ENCODE assay signal across 8 cellular contexts in genomic region chr7:50632561-50633413, GRCh38.
DNase-seq lines count a peak whose midpoint lies in the region; ATAC-seq and TF ChIP-seq lines count a peak whose summit lies in the region.

No MANE protein-coding gene starts in this region.

- H3K9me3 Mint-ChIP-seq in naive thymus-derived CD4-positive, alpha-beta T cell = peaks cover 0 to 4% (median 0%) of the 10 kb centered on the region in 11 donors

- H3K4me3 ChIP-seq in HFF-Myc (replicated peaks; ENCODE audit: low read depth, low read length) (no peak overlapping the region), dorsolateral prefrontal cortex (no peak overlapping the region), thoracic aorta (no peak overlapping the region)
- H3K4me3 ChIP-seq in naive thymus-derived CD4-positive, alpha-beta T cell (ENCODE audit: low read length) = no peak overlapping the region

- CTCF ChIA-PET in naive thymus-derived CD4-positive, alpha-beta T cell (lab: Charles Lee) = interaction anchor here (0.7 to 3.6 kb wide), 11 partner anchors 12 to 541 kb away, joined by 3 to 23 read pairs (median 4); no protein-coding TSS in a partner anchor

- H3K27me3 Mint-ChIP-seq in naive thymus-derived CD4-positive, alpha-beta T cell = peaks cover 0 to 37% (median 0%) of the 10 kb centered on the region in 5 donors

- peaks cover 0 to 13% (median 0%) of the 10 kb centered on the region in 5 donors for H3K36me3 Mint-ChIP-seq in naive thymus-derived CD4-positive, alpha-beta T cell

- H3K27ac Mint-ChIP-seq in naive thymus-derived CD4-positive, alpha-beta T cell = peak overlapping the region in 1 of 9 donors; percentile 29

- peak; percentile 3 for DNase-seq in NK-92 treated with Interleukin-12 subunit alpha and Interleukin-12 subunit beta, amount 100 ng/mL, for 24 hours (lab: John Stamatoyannopoulos, UW)
- DNase-seq in NK-92 (lab: John Stamatoyannopoulos, UW; ENCODE audit: unreplicated experiment) (no peak), HFF-Myc (ENCODE audit: extremely low read depth, low read depth) (peak; percentile 32), NCI-H1092 treated with DMSO at 0.1 percent for 48 hours (lab: John Stamatoyannopoulos, UW) (peak; percentile 74), dorsolateral prefrontal cortex (no peak), thoracic aorta (ENCODE audit: low spot score) (no peak)
- peak; percentile 48 to 56 for DNase-seq in activated CD4-positive, alpha-beta T cell treated with anti-CD3 and anti-CD28 coated beads for 4 hours
- peak; percentile 27 to 64 (median 52) for DNase-seq in naive thymus-derived CD4-positive, alpha-beta T cell

- H3K36me3 ChIP-seq in naive thymus-derived CD4-positive, alpha-beta T cell (ENCODE audit: control insufficient read depth in 2 of 3, insufficient read depth in 3 of 3, low read length in 3 of 3) = no peaks in the 10 kb centered on the region
- no peaks in the 10 kb centered on the region for H3K36me3 ChIP-seq in thoracic aorta

- H3K27me3 ChIP-seq in dorsolateral prefrontal cortex (no peaks in the 10 kb centered on the region), thoracic aorta (replicated peaks; ENCODE audit: insufficient read depth) (no peaks in the 10 kb centered on the region)
- no peaks in the 10 kb centered on the region for H3K27me3 ChIP-seq in naive thymus-derived CD4-positive, alpha-beta T cell (ENCODE audit: control insufficient read depth in 2 of 2, insufficient read depth in 2 of 2, low read length in 2 of 2)

- TF ChIP-seq CTCF in HFF-Myc (IDR thresholded peaks at IDR 0.05; ENCODE audit: low read depth, low read length, missing control alignments) (peak; percentile 96), dorsolateral prefrontal cortex (IDR thresholded peaks at IDR 0.05 in 54 of 56, conservative IDR thresholded peaks at IDR 0.05 in 2 of 56; ENCODE audit: low read depth in 1 of 56, partially characterized antibody in 56 of 56) (peak; percentile 28 to 73 (median 64)), thoracic aorta (IDR thresholded peaks at IDR 0.05) (peak; percentile 62)

- POLR2A ChIA-PET in naive thymus-derived CD4-positive, alpha-beta T cell (lab: Charles Lee) = no interaction called here

- H3K27ac ChIP-seq in dorsolateral prefrontal cortex (no peak overlapping the region), thoracic aorta (no peak overlapping the region)
- H3K27ac ChIP-seq in naive thymus-derived CD4-positive, alpha-beta T cell (ENCODE audit: low read depth, low read length) = no peak overlapping the region

- no peaks in the 10 kb centered on the region for H3K4me1 ChIP-seq in naive thymus-derived CD4-positive, alpha-beta T cell (ENCODE audit: control insufficient read depth in 2 of 2, insufficient read depth in 2 of 2, low read length in 2 of 2)
- peaks cover 3 to 37% of the 10 kb centered on the region in 2 donors for H3K4me1 ChIP-seq in thoracic aorta (ENCODE audit: control insufficient read depth in 1 of 2, low read depth in 2 of 2)

- peak; percentile 88 for ATAC-seq in naive thymus-derived CD4-positive, alpha-beta T cell
- no peak for ATAC-seq in thoracic aorta (ENCODE audit: insufficient number of reproducible peaks, low FRiP score, low read depth)

- intact Hi-C loops in dorsolateral prefrontal cortex (cut with DNase I) = loop anchor here in 1 of 2 donors (5.0 to 10.0 kb wide), 2 partner anchors 35 to 742 kb away; no protein-coding TSS in a partner anchor
- intact Hi-C loops in naive thymus-derived CD4-positive, alpha-beta T cell (cut with micrococcal nuclease) = loop anchor here (1.0 to 2.0 kb wide), 6 partner anchors 22 to 540 kb away; no protein-coding TSS in a partner anchor

- H3K4me3 Mint-ChIP-seq in naive thymus-derived CD4-positive, alpha-beta T cell = no peak overlapping the region

- no peaks in the 10 kb centered on the region for H3K9me3 ChIP-seq in naive thymus-derived CD4-positive, alpha-beta T cell (ENCODE audit: control insufficient read depth in 2 of 3, low read length in 3 of 3)
- no peaks in the 10 kb centered on the region for H3K9me3 ChIP-seq in thoracic aorta

- peaks cover 0 to 6% (median 0%) of the 10 kb centered on the region in 7 donors for H3K4me1 Mint-ChIP-seq in naive thymus-derived CD4-positive, alpha-beta T cell

Comparison
In these comparisons a context has a peak if more than half of its experiments do, and no peak if none do; other contexts are left out.
1. DNase-seq: peak in NK-92 treated with Interleukin-12 subunit alpha and Interleukin-12 subunit beta, amount 100 ng/mL, for 24 hours (single experiment), HFF-Myc (single experiment), NCI-H1092 treated with DMSO at 0.1 percent for 48 hours (single experiment), activated CD4-positive, alpha-beta T cell treated with anti-CD3 and anti-CD28 coated beads for 4 hours (2 of 2) and naive thymus-derived CD4-positive, alpha-beta T cell (9 of 9); none in NK-92 (single experiment), dorsolateral prefrontal cortex (0 of 10) and thoracic aorta (single experiment).
2. Peak in every context shown above with its lines, with median percentiles within 50 percentile points of each other: CTCF ChIP-seq.